Comparison of ENCODE assay signal across 1 cellular context in genomic region chr22:34403667-34404066, GRCh38.
TF ChIP-seq lines count a peak whose summit lies in the region.

No MANE protein-coding gene starts in this region.

TF ChIP-seq in HepG2, 621 proteins besides CTCF, POLR2A, EP300 and RAD21 (continued from another document):
- TF ChIP-seq ZNF687 (CRISPR knock-in tag; IDR thresholded peaks at IDR 0.05): no peak
